ENCODE assay signal across 8 cellular contexts in genomic region chr2:31783446-31784091, GRCh38.
A peak's percentile ranks its signal among the peaks of the same experiment; 100 is the strongest.
DNase-seq lines count a peak whose midpoint lies in the region; ATAC-seq and TF ChIP-seq lines count a peak whose summit lies in the region.
"Not testable (repeated sequence)": the region's sequence is repeated elsewhere in the genome, so short reads cannot be mapped to it uniquely, and the experiment has no call there.

No MANE protein-coding gene starts in this region.

- WGBS in mammary epithelial cell (ENCODE audit: low coverage, missing lambda C conversion rate), result 18% methylated on average over 6 of the region's 6 CpGs
- WGBS in trophoblast cell (ENCODE audit: extremely low coverage, insufficient coverage, insufficient read length), result no CpG with 5 or more reads among the region's 6 CpGs

- H4K20me1 ChIP-seq in PC-3 (ENCODE audit: low read length); mammary epithelial cell (ENCODE audit: insufficient read depth, low read length): not testable (repeated sequence)

- not testable (repeated sequence) for H3K79me2 ChIP-seq in PC-3 (ENCODE audit: low read length); mammary epithelial cell (ENCODE audit: insufficient read depth, low read length); trophoblast cell (ENCODE audit: control insufficient read depth, insufficient read depth, low read length, poor library complexity)

- not testable (repeated sequence) for H3K4me3 ChIP-seq in Caco-2 (ENCODE audit: low read depth, low read length); PC-3 (ENCODE audit: low read length); mammary epithelial cell (replicated peaks in 1 of 3; ENCODE audit: insufficient read depth in 1 of 3, low read depth in 2 of 3, low read length in 3 of 3); trophoblast cell (ENCODE audit: low read depth, low read length)

- DNase-seq in A172 (ENCODE audit: low spot score), result peak; percentile 69
- peak; percentile 51 to 67 for DNase-seq in Caco-2
- DNase-seq in ELF-1 (ENCODE audit: low read depth, low spot score), result peak; percentile 57
- peak; percentile 3 for DNase-seq in HFFc6
- peak; percentile 13 for DNase-seq in PC-3
- DNase-seq in mammary epithelial cell, result peak; percentile 52
- DNase-seq in foreskin keratinocyte, result peak; percentile 33 to 74
- DNase-seq in trophoblast cell, result peak; percentile 83 to 90

- not testable (repeated sequence) for H4K12ac ChIP-seq in trophoblast cell (ENCODE audit: low read depth, low read length)

- not testable (repeated sequence) for BruUV-seq in Caco-2 (replicated peaks; lab: Mats Ljungman, UMichigan); PC-3 (replicated peaks; lab: Mats Ljungman, UMichigan); mammary epithelial cell (replicated peaks; lab: Mats Ljungman, UMichigan)

- H3K9me2 ChIP-seq in PC-3 (replicated peaks; ENCODE audit: low read length), result not testable (repeated sequence)

- not testable (repeated sequence) for H4K8ac ChIP-seq in trophoblast cell (ENCODE audit: low read depth, low read length)

- H3K27ac ChIP-seq in PC-3 (ENCODE audit: low read length) (0 out of 2 replicates have a peak overlapping the region, but pooled peaks have one; percentile 25), trophoblast cell (ENCODE audit: low read depth, low read length) (peak overlapping the region; percentile 67)
- H3K27ac ChIP-seq in mammary epithelial cell (ENCODE audit: insufficient read depth, low read depth, low read length); foreskin keratinocyte: not testable (repeated sequence)

- not testable (repeated sequence) for H3K4me3 Mint-ChIP-seq in Caco-2 (ENCODE audit: unreplicated experiment); HFFc6

- not testable (repeated sequence) for H3K14ac ChIP-seq in trophoblast cell (ENCODE audit: low read length)

- H3K18ac ChIP-seq in trophoblast cell (ENCODE audit: low read length), result not testable (repeated sequence)

- H3K4me2 ChIP-seq in PC-3 (ENCODE audit: low read length); mammary epithelial cell (ENCODE audit: insufficient read depth, low read depth, low read length); trophoblast cell (ENCODE audit: low read length): not testable (repeated sequence)

- not testable (repeated sequence) for H3K79me1 ChIP-seq in trophoblast cell (ENCODE audit: low read length)

- not testable (repeated sequence) for H2AFZ ChIP-seq in PC-3 (ENCODE audit: low read length); mammary epithelial cell (ENCODE audit: low read depth, low read length); trophoblast cell (ENCODE audit: insufficient read depth, low read length, poor library complexity)

- not testable (repeated sequence) for H3K9ac ChIP-seq in PC-3 (ENCODE audit: low read length); mammary epithelial cell (ENCODE audit: insufficient read depth, low read length); trophoblast cell (ENCODE audit: low read length)

- H3K9me3 ChIP-seq in Caco-2 (peaks cover 14% of the 10 kb centered on the region), mammary epithelial cell (replicated peaks; ENCODE audit: insufficient read depth, low read length) (peaks cover 17% of the 10 kb centered on the region)
- H3K9me3 ChIP-seq in PC-3 (ENCODE audit: low read length); trophoblast cell (ENCODE audit: insufficient read depth, low read depth, low read length): not testable (repeated sequence)

- not testable (repeated sequence) for H2AK5ac ChIP-seq in trophoblast cell (ENCODE audit: low read length)

- not testable (repeated sequence) for H3K4me1 Mint-ChIP-seq in Caco-2 (ENCODE audit: low read depth, unreplicated experiment); HFFc6 (ENCODE audit: low read depth)

- not testable (repeated sequence) for H2BK5ac ChIP-seq in trophoblast cell (ENCODE audit: low read depth, low read length, poor library complexity)

- H3K23ac ChIP-seq in trophoblast cell (ENCODE audit: low read length), result not testable (repeated sequence)

- H3K9me3 Mint-ChIP-seq in Caco-2 (ENCODE audit: unreplicated experiment), result peaks cover 50% of the 10 kb centered on the region
- not testable (repeated sequence) for H3K9me3 Mint-ChIP-seq in HFFc6

- H4K91ac ChIP-seq in trophoblast cell (ENCODE audit: low read depth, low read length), result not testable (repeated sequence)

- CTCF ChIA-PET in Caco-2 (lab: Charles Lee); PC-3 (lab: Charles Lee); mammary epithelial cell (lab: Charles Lee; ENCODE audit: low non-redundant PET): not testable (repeated sequence)

- not testable (repeated sequence) for H3K36me3 Mint-ChIP-seq in Caco-2 (ENCODE audit: insufficient read depth, unreplicated experiment); HFFc6 (ENCODE audit: low read depth)

- H3K36me3 ChIP-seq in Caco-2 (ENCODE audit: control insufficient read depth, insufficient read depth, low read length); PC-3 (ENCODE audit: low read depth, low read length); mammary epithelial cell (ENCODE audit: insufficient read depth, low read length); trophoblast cell (ENCODE audit: control insufficient read depth in 1 of 2, insufficient read depth in 2 of 2, low read length in 2 of 2): not testable (repeated sequence)

- not testable (repeated sequence) for H3K4me1 ChIP-seq in Caco-2; PC-3 (ENCODE audit: insufficient read depth, low read length); mammary epithelial cell (ENCODE audit: insufficient read depth, low read length); foreskin keratinocyte; trophoblast cell (ENCODE audit: control insufficient read depth in 1 of 2, insufficient read depth in 2 of 2, low read length in 2 of 2)

- H2BK12ac ChIP-seq in trophoblast cell (ENCODE audit: low read length), result not testable (repeated sequence)

- H3K27ac Mint-ChIP-seq in Caco-2 (ENCODE audit: unreplicated experiment); HFFc6: not testable (repeated sequence)

- POLR2A ChIA-PET in Caco-2 (lab: Charles Lee); PC-3 (lab: Charles Lee; ENCODE audit: unreplicated experiment): not testable (repeated sequence)

- dilution Hi-C loops in mammary epithelial cell (cut with HindIII; ENCODE audit: low sequenced_read_pairs), result not testable (repeated sequence)

- not testable (repeated sequence) for ATAC-seq in PC-3, foreskin keratinocyte

- H3K27me3 Mint-ChIP-seq in Caco-2 (ENCODE audit: insufficient read depth, unreplicated experiment); HFFc6 (ENCODE audit: insufficient read depth): not testable (repeated sequence)

- TF ChIP-seq CTCF in Caco-2 (IDR thresholded peaks at IDR 0.05; ENCODE audit: insufficient read depth in 1 of 2, low read depth in 1 of 2, low read length in 1 of 2, severe bottlenecking in 1 of 2, unreplicated experiment in 1 of 2); HFFc6 (IDR thresholded peaks at IDR 0.05); PC-3 (conservative IDR thresholded peaks at IDR 0.05; ENCODE audit: low read depth, low read length); mammary epithelial cell (conservative IDR thresholded peaks at IDR 0.05 in 1 of 2, IDR thresholded peaks at IDR 0.05 in 1 of 2; ENCODE audit: extremely low read depth in 1 of 2, insufficient read depth in 1 of 2, low read depth in 1 of 2, low read length in 2 of 2); foreskin keratinocyte (conservative IDR thresholded peaks at IDR 0.05): not testable (repeated sequence)

- H2BK120ac ChIP-seq in trophoblast cell (ENCODE audit: insufficient read depth, low read length, poor library complexity), result not testable (repeated sequence)

- H3K27me3 ChIP-seq in Caco-2 (replicated peaks; ENCODE audit: control insufficient read depth, insufficient read depth, low read length); PC-3 (ENCODE audit: low read length); mammary epithelial cell (ENCODE audit: insufficient read depth, low read length); foreskin keratinocyte; trophoblast cell (ENCODE audit: insufficient read depth, low read length): not testable (repeated sequence)

- intact Hi-C loops in Caco-2 (cut with micrococcal nuclease; ENCODE audit: unreplicated experiment); PC-3 (cut with micrococcal nuclease); mammary epithelial cell (cut with micrococcal nuclease): not testable (repeated sequence)

- H3K4ac ChIP-seq in trophoblast cell (ENCODE audit: low read depth, low read length), result not testable (repeated sequence)

- in situ Hi-C loops in mammary epithelial cell (cut with MboI; ENCODE audit: low sequenced_read_pairs in 2 of 2), result not testable (repeated sequence)

- not testable (repeated sequence) for H3F3A ChIP-seq in PC-3 (ENCODE audit: low read length, unreplicated experiment)

Comparison
In these comparisons a context has a peak if more than half of its experiments do, and no peak if none do; other contexts are left out.
1. DNase-seq: peak in every context shown above with its lines; median percentile 86 in trophoblast cell; 69 in A172; 59 in Caco-2; 57 in ELF-1; 54 in foreskin keratinocyte; 52 in mammary epithelial cell; 13 in PC-3; 3 in HFFc6.